Comparison of ENCODE assay signal across 8 cellular contexts in genomic region chr1:155858805-155859233, GRCh38. TPM values are rescaled to one million over a fixed set of nuclear protein-coding genes. Genes with fewer than 3 reads are reported as not detected.
DNase-seq lines count a peak whose midpoint lies in the region; ATAC-seq, FAIRE-seq and TF ChIP-seq lines count a peak whose summit lies in the region.

No MANE protein-coding gene starts in this region.

- TF ChIP-seq RAD21 in H1 (IDR thresholded peaks at IDR 0.05 in 1 of 2, conservative IDR thresholded peaks at IDR 0.05 in 1 of 2; ENCODE audit: low read depth in 2 of 2, low read length in 2 of 2): no peak

- no peak overlapping the region for H2AK5ac ChIP-seq in H1 (ENCODE audit: low read depth, low read length)

- H3K9ac ChIP-seq in SK-N-MC (ENCODE audit: insufficient read length): peak overlapping the region; percentile 74
- H3K9ac ChIP-seq in H1 (replicated peaks in 1 of 4; ENCODE audit: extremely low read depth in 1 of 4, low read depth in 3 of 4, low read length in 3 of 4): no peak overlapping the region

- no peak overlapping the region for H2BK15ac ChIP-seq in H1 (ENCODE audit: low read length)

- H3K36me3 ChIP-seq in GM06990 (ENCODE audit: control insufficient read depth, insufficient read depth, low read length): peaks cover 5% of the 10 kb centered on the region
- peaks cover 8% of the 10 kb centered on the region for H3K36me3 ChIP-seq in SK-N-MC (ENCODE audit: insufficient read depth, low read length)
- peaks cover 0 to 10% (median 4%) of the 10 kb centered on the region in 4 experiments; a peak in 3 of 8 replicates for H3K36me3 ChIP-seq in H1 (ENCODE audit: control insufficient read depth in 2 of 4, insufficient read depth in 4 of 4, low read length in 3 of 4)
- H3K36me3 ChIP-seq in osteoblast (ENCODE audit: insufficient read depth, low read length): peaks cover 15% of the 10 kb centered on the region

- no peak overlapping the region for H4K8ac ChIP-seq in H1 (ENCODE audit: extremely low read depth, insufficient read depth, low read length)

- no peak for TF ChIP-seq POLR2A in H1 (IDR thresholded peaks at IDR 0.05; ENCODE audit: control extremely low read depth in 1 of 2, low read depth in 2 of 2, low read length in 2 of 2)

- H3K56ac ChIP-seq in H1 (replicated peaks; ENCODE audit: insufficient read length, low read depth, low read length): no peak overlapping the region

- H2BK5ac ChIP-seq in H1 (ENCODE audit: low read depth, low read length): no peak overlapping the region

- H2BK20ac ChIP-seq in H1 (ENCODE audit: low read length): no peak overlapping the region

- H4K5ac ChIP-seq in H1 (ENCODE audit: insufficient read length, low read depth, low read length): peak overlapping the region; percentile 65

- POLR2A ChIA-PET in H1 (lab: Charles Lee; ENCODE audit: partially characterized antibody): interaction anchor here (0.7 to 2.4 kb wide), 6 partner anchors 9 to 848 kb away, joined by 3 to 6 read pairs (median 4); partner anchors contain the start of gene UBQLN4

- TF ChIP-seq EP300 in H1 (IDR thresholded peaks at IDR 0.05; ENCODE audit: borderline replicate concordance in 1 of 2, low read depth in 2 of 2, low read length in 2 of 2): no peak

- no peak for FAIRE-seq in H1 (lab: Jason Lieb, UNC)

- no peak for DNase-seq in GM06990 (ENCODE audit: extremely low read depth, insufficient read length)
- DNase-seq in SK-N-MC (ENCODE audit: low read depth, low spot score): no peak
- no peak for DNase-seq in H1 (ENCODE audit: low read depth in 1 of 2, low spot score in 2 of 2)
- no peak for DNase-seq in osteoblast (ENCODE audit: insufficient read length, low spot score, missing footprints)
- DNase-seq in dermis blood vessel endothelial cell: no peak
- no peak for DNase-seq in NCI-H1930 (lab: John Stamatoyannopoulos, UW)

- H3K9me3 ChIP-seq in SK-N-MC (ENCODE audit: low read depth, low read length): no peaks in the 10 kb centered on the region
- no peaks in the 10 kb centered on the region for H3K9me3 ChIP-seq in H1 (ENCODE audit: insufficient read depth in 2 of 2, low read depth in 1 of 2, low read length in 1 of 2)
- no peaks in the 10 kb centered on the region for H3K9me3 ChIP-seq in osteoblast (ENCODE audit: low read depth, low read length)

- CTCF ChIA-PET in H1 (lab: Charles Lee; ENCODE audit: partially characterized antibody): no interaction called here

- TF ChIP-seq CTCF in GM06990 (IDR thresholded peaks at IDR 0.05; ENCODE audit: insufficient read depth, low read length, poor library complexity, severe bottlenecking): no peak
- no peak for TF ChIP-seq CTCF in H1 (IDR thresholded peaks at IDR 0.05; ENCODE audit: control extremely low read depth in 1 of 3, insufficient read depth in 1 of 3, low read depth in 1 of 3, low read length in 3 of 3)
- no peak for TF ChIP-seq CTCF in osteoblast (IDR thresholded peaks at IDR 0.05; ENCODE audit: extremely low read depth, low read depth, low read length)

- H2BK120ac ChIP-seq in H1 (replicated peaks; ENCODE audit: low read depth, low read length): no peak overlapping the region

- H3K79me2 ChIP-seq in H1 (ENCODE audit: control insufficient read depth in 1 of 2, insufficient read depth in 2 of 2, low read length in 2 of 2) (peaks cover 0 to 25% of the 10 kb centered on the region in 2 experiments; a peak in 2 of 4 replicates), osteoblast (ENCODE audit: insufficient read depth, low read length) (peaks cover 43% of the 10 kb centered on the region)

- H3K4me3 ChIP-seq in GM06990 (replicated peaks; ENCODE audit: low read depth, low read length): peak overlapping the region; percentile 67
- H3K4me3 ChIP-seq in SK-N-MC: peak overlapping the region; percentile 73
- peak overlapping the region in 3 of 4 experiments; percentile 24 to 55 (median 32); a peak in 6 of 8 replicates for H3K4me3 ChIP-seq in H1 (ENCODE audit: extremely low read depth in 1 of 4, insufficient read depth in 2 of 4, low read depth in 3 of 4, low read length in 4 of 4)
- H3K4me3 ChIP-seq in osteoblast (ENCODE audit: insufficient read depth, low read length): peak overlapping the region; percentile 73

- H3K27me3 ChIP-seq in GM06990 (replicated peaks; ENCODE audit: control insufficient read depth, insufficient read depth, low read length) (no peaks in the 10 kb centered on the region), H1 (replicated peaks in 1 of 4; ENCODE audit: control insufficient read depth in 3 of 4, extremely low read depth in 1 of 4, insufficient read depth in 3 of 4, low read length in 3 of 4) (no peaks in the 10 kb centered on the region), osteoblast (ENCODE audit: insufficient read depth, low read length) (no peaks in the 10 kb centered on the region)

- H3K23ac ChIP-seq in H1 (ENCODE audit: insufficient read length): no peak overlapping the region

- peaks cover 8% of the 10 kb centered on the region for H3K23me2 ChIP-seq in H1 (ENCODE audit: low read depth, low read length)

- no peak overlapping the region for H3K14ac ChIP-seq in H1 (ENCODE audit: insufficient read length)

- 80% methylated on average over 12 of the region's 12 CpGs; no CpG with 5 or more reads in 1 of the 2 experiments for WGBS in H1 (ENCODE audit: extremely low coverage in 1 of 2, insufficient coverage in 1 of 2, insufficient read length in 1 of 2, insufficient replicate concordance in 2 of 2, low coverage in 1 of 2, low lambda C conversion rate in 2 of 2, missing lambda C conversion rate in 1 of 2), 2 experiments

- H3K79me1 ChIP-seq in H1 (ENCODE audit: low read depth, low read length): peaks cover 3% of the 10 kb centered on the region; the same call in 1 of the 2 replicates

- no peak overlapping the region for H2BK12ac ChIP-seq in H1 (ENCODE audit: low read depth, low read length)

- H4K91ac ChIP-seq in H1 (replicated peaks; ENCODE audit: insufficient read length, low read length): no peak overlapping the region

- H4K20me1 ChIP-seq in H1 (replicated peaks in 1 of 2; ENCODE audit: control insufficient read depth in 1 of 2, insufficient read depth in 2 of 2, low read length in 2 of 2) (peaks cover 0 to 2% of the 10 kb centered on the region in 2 experiments), osteoblast (ENCODE audit: insufficient read depth, low read length) (no peaks in the 10 kb centered on the region)

- peak overlapping the region; percentile 79 for H3K27ac ChIP-seq in SK-N-MC
- H3K27ac ChIP-seq in H1 (ENCODE audit: low read depth, low read length): no peak overlapping the region
- H3K27ac ChIP-seq in osteoblast (ENCODE audit: low read depth, low read length): peak overlapping the region; percentile 94

- ATAC-seq in HG02623 (IDR thresholded peaks at IDR 0.05; ENCODE audit: unreplicated experiment) (peak; percentile 1), HG03196 (IDR thresholded peaks at IDR 0.05; ENCODE audit: unreplicated experiment) (no peak)

- H3K4me2 ChIP-seq in H1 (ENCODE audit: insufficient read depth in 1 of 2, low read depth in 2 of 2, low read length in 2 of 2) (peak overlapping the region; percentile 56 to 64), osteoblast (ENCODE audit: insufficient read depth, low read length) (peak overlapping the region; percentile 93)

- H3K18ac ChIP-seq in H1 (ENCODE audit: extremely low read depth, low read length): no peak overlapping the region

- H2AFZ ChIP-seq in H1 (ENCODE audit: low read length) (no peak overlapping the region), osteoblast (ENCODE audit: low read length) (peak overlapping the region; percentile 74)

- H3K4ac ChIP-seq in H1 (replicated peaks; ENCODE audit: insufficient read length, low read depth, low read length): no peak overlapping the region

- H3K4me1 ChIP-seq in H1 (replicated peaks in 1 of 4; ENCODE audit: control insufficient read depth in 3 of 4, insufficient read depth in 4 of 4, low read length in 3 of 4): peaks cover 0 to 6% (median 2%) of the 10 kb centered on the region in 4 experiments; a peak in 4 of 7 replicates
- H3K4me1 ChIP-seq in osteoblast (ENCODE audit: insufficient read depth, low read length): peaks cover 26% of the 10 kb centered on the region

TF ChIP-seq in H1, 55 proteins besides CTCF, POLR2A, EP300 and RAD21 (continues in another document):
- no peak for TF ChIP-seq JUND (IDR thresholded peaks at IDR 0.05; ENCODE audit: low read length)
- no peak for TF ChIP-seq JUN (IDR thresholded peaks at IDR 0.05; ENCODE audit: low read depth, low read length)

RNA-seq across cellular contexts. Expression of gene SYT11, which starts 0.5 kb away (rescaled TPM):
- 9.6 and 9.7 TPM in 2 replicates for total RNA-seq in H1 (2021; fragmentation: NEBNext Ultra II Directional; extraction: Animal tissue kit (Norgen Biotek cat#: 25700))
- polyA plus RNA-seq in H1 (2011; rRNA removed): 6.1 and 7.2 TPM in 2 replicates
- 7.5 TPM for polyA plus RNA-seq in H1 (2011; cell fraction: cytosol; rRNA removed)
- polyA plus RNA-seq in H1 (2011; cell fraction: nucleus; rRNA removed): 5.9 TPM
- polyA plus RNA-seq in H1 (2012, experiment 1 of 2): 6.3 to 10.9 TPM (median 8.8 TPM) in 4 replicates
- 4.4 TPM for polyA plus RNA-seq in H1 (2012, experiment 2 of 2)
- polyA plus RNA-seq in H1 (2013, experiment 1 of 2): 7.2 TPM
- polyA plus RNA-seq in H1 (2013, experiment 2 of 2): 8.3 TPM
- polyA minus RNA-seq in H1 (2011; rRNA and poly(A)+ RNA removed): 19.6 and 25.2 TPM in 2 replicates
- 8.6 TPM for polyA minus RNA-seq in H1 (2011; cell fraction: cytosol; rRNA and poly(A)+ RNA removed)
- polyA minus RNA-seq in H1 (2011; cell fraction: nucleus; rRNA and poly(A)+ RNA removed): 8.3 TPM
- total RNA-seq in osteoblast (33.3 and 34.5 TPM in 2 replicates), dermis blood vessel endothelial cell (35.9 and 41.0 TPM in 2 replicates)

RNA-seq across cellular contexts. Expression of gene GON4L, which starts 1.8 kb away (rescaled TPM):
- total RNA-seq in H1 (2021; fragmentation: NEBNext Ultra II Directional; extraction: Animal tissue kit (Norgen Biotek cat#: 25700)): 52.1 and 52.9 TPM in 2 replicates
- 25.7 and 26.2 TPM in 2 replicates for polyA plus RNA-seq in H1 (2011; rRNA removed)
- 21.2 TPM for polyA plus RNA-seq in H1 (2011; cell fraction: cytosol; rRNA removed)
- 59.4 TPM for polyA plus RNA-seq in H1 (2011; cell fraction: nucleus; rRNA removed)
- polyA plus RNA-seq in H1 (2012, experiment 1 of 2): 25.6 to 31.1 TPM (median 29.2 TPM) in 4 replicates
- 4.6 TPM for polyA plus RNA-seq in H1 (2012, experiment 2 of 2)
- 24.3 TPM for polyA plus RNA-seq in H1 (2013, experiment 1 of 2)
- polyA plus RNA-seq in H1 (2013, experiment 2 of 2): 25.1 TPM
- polyA minus RNA-seq in H1 (2011; rRNA and poly(A)+ RNA removed): 62.3 and 90.8 TPM in 2 replicates
- 23.6 TPM for polyA minus RNA-seq in H1 (2011; cell fraction: cytosol; rRNA and poly(A)+ RNA removed)
- polyA minus RNA-seq in H1 (2011; cell fraction: nucleus; rRNA and poly(A)+ RNA removed): 47.9 TPM
- total RNA-seq in osteoblast (39.4 and 44.2 TPM in 2 replicates), dermis blood vessel endothelial cell (31.8 and 34.3 TPM in 2 replicates)

RNA-seq across cellular contexts. Expression of gene RIT1, which starts 52.3 kb away (rescaled TPM):
- total RNA-seq in H1 (2021; fragmentation: NEBNext Ultra II Directional; extraction: Animal tissue kit (Norgen Biotek cat#: 25700)): 25.3 TPM in 2 replicates
- 19.7 and 26.8 TPM in 2 replicates for polyA plus RNA-seq in H1 (2011; rRNA removed)
- 26.9 TPM for polyA plus RNA-seq in H1 (2011; cell fraction: cytosol; rRNA removed)
- polyA plus RNA-seq in H1 (2011; cell fraction: nucleus; rRNA removed): 10.2 TPM
- polyA plus RNA-seq in H1 (2012, experiment 1 of 2): 25.7 to 29.6 TPM (median 27.8 TPM) in 4 replicates
- 3.2 TPM for polyA plus RNA-seq in H1 (2012, experiment 2 of 2)
- 8.1 TPM for polyA plus RNA-seq in H1 (2013, experiment 1 of 2)
- 8.5 TPM for polyA plus RNA-seq in H1 (2013, experiment 2 of 2)
- polyA minus RNA-seq in H1 (2011; rRNA and poly(A)+ RNA removed): 41.7 and 49.5 TPM in 2 replicates
- polyA minus RNA-seq in H1 (2011; cell fraction: cytosol; rRNA and poly(A)+ RNA removed): 18.3 TPM
- 14.1 TPM for polyA minus RNA-seq in H1 (2011; cell fraction: nucleus; rRNA and poly(A)+ RNA removed)
- total RNA-seq in osteoblast: 36.9 and 39.5 TPM in 2 replicates
- 59.4 and 60.6 TPM in 2 replicates for total RNA-seq in dermis blood vessel endothelial cell
